6 cellular contexts compared by ENCODE assay signal in the genomic region with DNA sequence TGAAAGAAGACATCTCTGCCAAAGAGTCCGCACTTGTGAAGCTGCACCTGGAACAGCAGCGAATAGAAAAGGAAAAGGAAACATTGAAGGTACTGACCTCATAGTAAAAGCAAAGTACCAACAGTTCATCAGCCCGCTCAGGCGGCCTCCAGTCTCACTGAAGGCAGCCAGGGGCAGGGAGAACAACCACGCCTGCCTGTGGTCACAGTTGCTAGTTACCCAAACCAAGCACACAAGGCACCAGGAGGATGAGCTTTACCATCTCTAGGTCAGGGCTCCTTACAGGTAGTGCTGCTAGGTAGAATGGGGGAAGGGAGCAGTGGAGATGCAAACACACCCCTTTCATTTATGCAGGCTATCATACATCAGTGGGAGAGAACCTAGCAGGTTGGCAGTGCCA. TPM values are rescaled to one million over a fixed set of nuclear protein-coding genes. Genes with fewer than 3 reads are reported as not detected.
"Had no signal": no experiment of that assay in that cellular context is flagged by ENCODE, and none has a peak within 500 bp of the region (broad histone marks: within the 10 kb centered on the region; RNA-seq: fewer than 3 reads in every experiment).

No MANE protein-coding gene starts in this region.

- H3K36me3 Mint-ChIP-seq: IgD-negative memory B cell had no signal

- H3K27ac ChIP-seq: GM23248, HL-60 had no signal

- ATAC-seq: HepG2 had no signal

- H3K9me3 Mint-ChIP-seq: H9, IgD-negative memory B cell had no signal

- H3K4me3 ChIP-seq: GM23248 had no signal

- DNase-seq: GM23248, H9, HCEC 1CT had no signal

- H3K4me3 Mint-ChIP-seq: H9, IgD-negative memory B cell had no signal

- H3K27ac Mint-ChIP-seq: H9, IgD-negative memory B cell had no signal

- H3K9ac ChIP-seq: GM23248 had no signal

- H2AFZ ChIP-seq: GM23248 had no signal

- H3K4me1 Mint-ChIP-seq: IgD-negative memory B cell had no signal

RNA-seq across cellular contexts. Expression of gene CFAP58, which starts 39.8 kb away (rescaled TPM):
- total RNA-seq: HepG2 had no signal
- polyA plus RNA-seq: IgD-negative memory B cell had no signal
